21 cellular contexts compared by ENCODE assay signal in the genomic region with DNA sequence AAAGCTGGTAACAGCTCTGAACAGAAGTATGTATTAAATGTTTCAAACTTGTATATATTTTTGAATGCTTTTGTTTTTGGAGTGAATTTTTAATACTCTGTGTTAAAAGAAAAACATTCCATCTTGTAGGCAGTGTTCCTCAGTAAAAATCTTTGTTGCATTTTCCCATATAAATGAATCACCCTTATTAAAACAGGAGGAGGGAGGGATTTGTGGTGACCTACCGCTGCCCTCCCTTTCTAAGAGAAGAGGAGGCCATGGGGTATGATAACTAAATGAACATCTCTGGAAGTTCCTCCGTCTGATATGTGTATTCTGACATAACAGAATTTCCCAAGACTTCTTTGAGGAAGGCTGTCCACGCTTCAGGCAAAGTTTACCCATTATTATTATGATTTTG.
"Had no signal": no experiment of that assay in that cellular context is flagged by ENCODE, and none has a peak within 500 bp of the region (broad histone marks: within the 10 kb centered on the region; RNA-seq: fewer than 3 reads in every experiment).

No MANE protein-coding gene starts in this region.

- H3K4me3 ChIP-seq: coronary artery, esophagus muscularis mucosa, gastrocnemius medialis, heart right ventricle, ovary, right atrium auricular region, sigmoid colon, suprapubic skin, thyroid gland, upper lobe of right lung, vagina had no signal

- H3K9me3 ChIP-seq: esophagus muscularis mucosa, gastrocnemius medialis, heart right ventricle, ovary, right atrium auricular region, sigmoid colon, suprapubic skin, thyroid gland, upper lobe of right lung, vagina had no signal

- H3K4me3 Mint-ChIP-seq: natural killer cell, neural crest cell had no signal

- DNase-seq: effector memory CD4-positive, alpha-beta T cell; gastrocnemius medialis; heart right ventricle; islet precursor cell; mammary epithelial cell; natural killer cell; ovary; sigmoid colon; small intestine; stimulated activated CD4-positive, alpha-beta T cell treated with anti-CD3 and anti-CD28 coated beads, Interleukin-12 subunit alpha, Interleukin-12 subunit beta, amount 100 ng/mL, for 4 hours; stimulated activated naive CD4-positive, alpha-beta T cell treated with Interleukin-2 at 50 U/mL for 16 hours; thyroid gland; upper lobe of right lung had no signal

- H3K36me3 ChIP-seq: gastrocnemius medialis, ovary, right atrium auricular region, suprapubic skin, thyroid gland, upper lobe of right lung, vagina had no signal

- H3K27ac ChIP-seq: coronary artery, epithelial cell of prostate, esophagus muscularis mucosa, gastrocnemius medialis, heart right ventricle, ovary, right atrium auricular region, sigmoid colon, suprapubic skin, thyroid gland, upper lobe of right lung, vagina had no signal

- H3K27ac Mint-ChIP-seq: natural killer cell had no signal

- ATAC-seq: gastrocnemius medialis, heart right ventricle, left lobe of liver, natural killer cell, upper lobe of right lung had no signal

- H3K4me1 ChIP-seq: esophagus muscularis mucosa, gastrocnemius medialis, heart right ventricle, right atrium auricular region, sigmoid colon, suprapubic skin, thyroid gland, upper lobe of right lung, vagina had no signal

- H3K27me3 ChIP-seq: esophagus muscularis mucosa, gastrocnemius medialis, heart right ventricle, ovary, right atrium auricular region, sigmoid colon, suprapubic skin, thyroid gland, upper lobe of right lung, vagina had no signal

- H3K4me1 Mint-ChIP-seq: natural killer cell, neural crest cell had no signal

- H3K9me3 Mint-ChIP-seq: natural killer cell, neural crest cell had no signal

- H3K36me3 Mint-ChIP-seq: natural killer cell had no signal
